In genomic region chr2:20225294-20226151, GRCh38 we compare ENCODE assay signal across 8 cellular contexts.
DNase-seq lines count a peak whose midpoint lies in the region; ATAC-seq and TF ChIP-seq lines count a peak whose summit lies in the region.

No MANE protein-coding gene starts in this region.

- ATAC-seq in GM21526 (IDR thresholded peaks at IDR 0.05; ENCODE audit: low FRiP score, unreplicated experiment): peak; percentile 72
- peak; percentile 77 for ATAC-seq in RWPE2 (ENCODE audit: low read depth)
- ATAC-seq in GM18517 (IDR thresholded peaks at IDR 0.05; ENCODE audit: unreplicated experiment): no peak

- H3K4me3 ChIP-seq in HUES6 (ENCODE audit: low read depth, low read length): peak overlapping the region; percentile 71
- peak overlapping the region; percentile 98 for H3K4me3 ChIP-seq in RWPE2 (ENCODE audit: severe bottlenecking)
- H3K4me3 ChIP-seq in cardiac fibroblast (replicated peaks in 1 of 2; ENCODE audit: low read depth in 2 of 2, low read length in 2 of 2): peak overlapping the region; percentile 46 to 60

- TF ChIP-seq CTCF in RWPE2 (IDR thresholded peaks at IDR 0.05; ENCODE audit: poor library complexity, severe bottlenecking) (peak; percentile 87), cardiac fibroblast (IDR thresholded peaks at IDR 0.05; ENCODE audit: low read depth, low read length) (peak; percentile 29)

- no peaks in the 10 kb centered on the region for H3K9me3 ChIP-seq in ES-I3 (ENCODE audit: control insufficient read depth, insufficient read depth, low read length)
- H3K9me3 ChIP-seq in HUES6 (ENCODE audit: control insufficient read depth, insufficient read depth, low read depth, low read length): no peaks in the 10 kb centered on the region
- no peaks in the 10 kb centered on the region for H3K9me3 ChIP-seq in RWPE2 (ENCODE audit: severe bottlenecking)

- peaks cover 9% of the 10 kb centered on the region; the same call in 1 of the 2 replicates for H3K27me3 ChIP-seq in HUES6 (ENCODE audit: control insufficient read depth, insufficient read depth, low read length)
- H3K27me3 ChIP-seq in RWPE2 (ENCODE audit: insufficient read depth, poor library complexity, severe bottlenecking): no peaks in the 10 kb centered on the region

- H3K36me3 ChIP-seq in ES-I3 (ENCODE audit: insufficient read depth, low read length): no peaks in the 10 kb centered on the region
- peaks cover under 1% of the 10 kb centered on the region; the same call in 1 of the 2 replicates for H3K36me3 ChIP-seq in HUES6 (ENCODE audit: control insufficient read depth, insufficient read depth, low read length)
- peaks cover 30% of the 10 kb centered on the region for H3K36me3 ChIP-seq in RWPE2 (ENCODE audit: low read depth)

- H3K27ac ChIP-seq in HUES6 (ENCODE audit: low read depth, low read length) (no peak overlapping the region; the same call in 1 of the 2 replicates), RWPE2 (ENCODE audit: poor library complexity, severe bottlenecking) (peak overlapping the region; percentile 97)

- DNase-seq in RWPE2 (ENCODE audit: low spot score) (peak; percentile 83), cardiac fibroblast (ENCODE audit: low read depth in 2 of 2) (peak; percentile 46 to 49), kidney tubule cell (ENCODE audit: low spot score) (peak; percentile 78)
- DNase-seq in stimulated activated CD4-positive, alpha-beta T cell treated with anti-CD3 and anti-CD28 coated beads, Interleukin-2, amount 100 ng/mL, for 48 hours: peak; percentile 23 to 32

- H3K4me1 ChIP-seq in ES-I3 (ENCODE audit: insufficient read depth, low read length) (peaks cover 29% of the 10 kb centered on the region), HUES6 (ENCODE audit: control insufficient read depth, insufficient read depth, low read length) (peaks cover 28% of the 10 kb centered on the region), RWPE2 (ENCODE audit: insufficient read depth, poor library complexity, severe bottlenecking) (peaks cover 28% of the 10 kb centered on the region)

- H3K9ac ChIP-seq in ES-I3 (ENCODE audit: low read depth, low read length) (peak overlapping the region; percentile 64), HUES6 (ENCODE audit: low read length) (peak overlapping the region; percentile 46)

Comparison
In these comparisons a context has a peak if more than half of its experiments do, and no peak if none do; other contexts are left out.
1. DNase-seq: peak in every context shown above with its lines; median percentile 83 in RWPE2; 78 in kidney tubule cell; 48 in cardiac fibroblast; 28 in stimulated activated CD4-positive, alpha-beta T cell treated with anti-CD3 and anti-CD28 coated beads, Interleukin-2, amount 100 ng/mL, for 48 hours.